Comparison of ENCODE assay signal across 16 cellular contexts in the genomic region with DNA sequence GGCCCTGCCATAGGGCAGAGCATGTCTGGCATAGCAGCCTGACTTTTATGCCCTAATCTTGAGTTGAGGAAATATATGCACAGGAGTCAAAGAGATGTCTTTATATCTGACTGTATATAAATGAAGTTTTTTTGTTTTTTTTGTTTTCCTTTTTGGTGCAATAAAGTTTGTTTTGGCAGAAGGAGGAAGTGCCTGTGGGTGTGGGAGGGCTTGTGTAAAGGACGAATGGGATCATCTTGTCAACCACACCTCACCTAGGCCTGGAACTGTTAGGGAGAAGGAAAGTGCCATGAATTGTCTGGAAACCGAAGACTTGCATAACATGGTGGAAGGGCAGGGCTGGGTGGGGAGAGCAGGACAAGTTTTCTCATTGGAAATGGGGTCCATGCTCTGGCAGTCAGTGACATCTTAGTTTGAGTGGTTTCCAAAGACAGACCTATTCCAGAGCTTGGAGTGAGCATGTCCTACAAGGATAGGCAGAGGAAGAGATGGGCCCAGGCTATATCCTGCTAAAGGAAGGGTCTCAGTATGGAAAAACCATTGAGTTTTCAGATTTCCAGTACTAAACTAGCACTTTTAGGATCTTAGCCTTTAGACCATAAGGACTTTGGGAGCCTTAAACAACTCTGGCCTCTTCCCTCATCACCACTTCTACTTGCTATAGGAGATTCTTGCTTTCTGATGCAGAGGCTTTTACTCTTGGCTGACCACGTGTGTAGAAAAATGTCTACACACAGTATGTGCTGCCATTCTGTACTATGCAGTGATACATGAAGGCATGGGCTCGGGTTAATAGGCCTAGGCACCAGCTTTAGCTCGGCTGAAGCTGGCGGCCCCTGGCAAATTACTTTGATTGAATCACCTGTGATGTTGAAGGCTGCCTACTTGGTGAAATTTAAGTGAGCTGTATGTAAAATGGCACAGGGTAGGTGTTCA. TPM values are rescaled to one million over a fixed set of nuclear protein-coding genes. Genes with fewer than 3 reads are reported as not detected.
DNase-seq lines count a peak whose midpoint lies in the region; ATAC-seq and TF ChIP-seq lines count a peak whose summit lies in the region.
"Had no signal": no experiment of that assay in that cellular context is flagged by ENCODE, and none has a peak within 500 bp of the region (broad histone marks: within the 10 kb centered on the region; RNA-seq: fewer than 3 reads in every experiment).

No MANE protein-coding gene starts in this region.

- H3K27ac Mint-ChIP-seq in activated T-cell treated with anti-CD3 and anti-CD28 coated beads, Interleukin-2, amount 50 U/mL, for 72 hours: peak overlapping the region; percentile 14
- peak overlapping the region; percentile 58 to 73 for H3K27ac Mint-ChIP-seq in T-cell
- peak overlapping the region; percentile 82 for H3K27ac Mint-ChIP-seq in stimulated activated effector memory CD8-positive, alpha-beta T cell treated with anti-CD3 and anti-CD28 coated beads, Interleukin-12 subunit alpha, Interleukin-12 subunit beta, amount 100 ng/mL, for 72 hours

- peak; percentile 27 for TF ChIP-seq POLR2A in erythroblast (IDR thresholded peaks at IDR 0.05; ENCODE audit: low read length)

- H3K9me3 Mint-ChIP-seq in activated T-cell treated with anti-CD3 and anti-CD28 coated beads, Interleukin-2, amount 50 U/mL, for 72 hours: no peaks in the 10 kb centered on the region
- H3K9me3 Mint-ChIP-seq in T-cell: no peaks in the 10 kb centered on the region
- H3K9me3 Mint-ChIP-seq in stimulated activated effector memory CD8-positive, alpha-beta T cell treated with anti-CD3 and anti-CD28 coated beads, Interleukin-12 subunit alpha, Interleukin-12 subunit beta, amount 100 ng/mL, for 72 hours: no peaks in the 10 kb centered on the region

- no peak overlapping the region for H3K4me3 Mint-ChIP-seq in activated T-cell treated with anti-CD3 and anti-CD28 coated beads, Interleukin-2, amount 50 U/mL, for 72 hours
- no peak overlapping the region for H3K4me3 Mint-ChIP-seq in T-cell
- no peak overlapping the region for H3K4me3 Mint-ChIP-seq in stimulated activated effector memory CD8-positive, alpha-beta T cell treated with anti-CD3 and anti-CD28 coated beads, Interleukin-12 subunit alpha, Interleukin-12 subunit beta, amount 100 ng/mL, for 72 hours

- no peak for DNase-seq in activated T-cell treated with anti-CD3 and anti-CD28 coated beads, Interleukin-2, amount 50 U/mL, for 72 hours
- no peak for DNase-seq in activated T-cell treated with anti-CD3 and anti-CD28 coated beads, Interleukin-2, amount 50 U/mL, for 48 hours
- DNase-seq in T-cell: no peak
- DNase-seq in erythroblast (lab: John Stamatoyannopoulos, UW): no peak
- no peak for DNase-seq in stimulated activated effector memory CD8-positive, alpha-beta T cell treated with anti-CD3 and anti-CD28 coated beads, Interleukin-12 subunit alpha, Interleukin-12 subunit beta, amount 100 ng/mL, for 72 hours (ENCODE audit: low spot score in 2 of 2)
- no peak for DNase-seq in ureter (ENCODE audit: low spot score)
- no peak for DNase-seq in NCI-H526 (lab: John Stamatoyannopoulos, UW)
- DNase-seq: activated CD4-positive, CD25-positive, alpha-beta regulatory T cell; activated effector memory CD4-positive, alpha-beta T cell treated with anti-CD3 and anti-CD28 coated beads, Interleukin-2, amount 50 U/mL, for 16 hours; cortex of kidney; DMS79; NCI-H345 had no signal

- POLR2A ChIA-PET in T-cell (lab: Charles Lee): no interaction called here

- ATAC-seq in activated T-cell treated with anti-CD3 and anti-CD28 coated beads, Interleukin-2, amount 50 U/mL, for 72 hours (replicated peaks in 1 of 2): no peak
- ATAC-seq in T-cell (replicated peaks in 1 of 4): no peak
- no peak for ATAC-seq in stimulated activated effector memory CD8-positive, alpha-beta T cell treated with anti-CD3 and anti-CD28 coated beads, Interleukin-12 subunit alpha, Interleukin-12 subunit beta, amount 100 ng/mL, for 72 hours
- no peak for ATAC-seq in GM21515 (IDR thresholded peaks at IDR 0.05; ENCODE audit: unreplicated experiment)

- H3K36me3 Mint-ChIP-seq in activated T-cell treated with anti-CD3 and anti-CD28 coated beads, Interleukin-2, amount 50 U/mL, for 72 hours (ENCODE audit: insufficient read depth in 2 of 2): peaks cover 9 to 37% of the 10 kb centered on the region in 2 donors
- peaks cover 44% of the 10 kb centered on the region for H3K36me3 Mint-ChIP-seq in T-cell
- peaks cover 100% of the 10 kb centered on the region for H3K36me3 Mint-ChIP-seq in stimulated activated effector memory CD8-positive, alpha-beta T cell treated with anti-CD3 and anti-CD28 coated beads, Interleukin-12 subunit alpha, Interleukin-12 subunit beta, amount 100 ng/mL, for 72 hours

- no peaks in the 10 kb centered on the region for H3K27me3 Mint-ChIP-seq in activated T-cell treated with anti-CD3 and anti-CD28 coated beads, Interleukin-2, amount 50 U/mL, for 72 hours (ENCODE audit: low read depth)
- H3K27me3 Mint-ChIP-seq in T-cell: no peaks in the 10 kb centered on the region

- CTCF ChIA-PET in T-cell (lab: Charles Lee): interaction anchor here in 1 of 2 donors (0.6 kb wide), 1 partner anchor 58 kb away, joined by 4 read pairs; no protein-coding TSS in a partner anchor

- H3K4me1 Mint-ChIP-seq in activated T-cell treated with anti-CD3 and anti-CD28 coated beads, Interleukin-2, amount 50 U/mL, for 72 hours (ENCODE audit: low read depth): peaks cover 19% of the 10 kb centered on the region
- H3K4me1 Mint-ChIP-seq in T-cell: peaks cover 0 to 5% (median 2%) of the 10 kb centered on the region in 3 donors
- H3K4me1 Mint-ChIP-seq in stimulated activated effector memory CD8-positive, alpha-beta T cell treated with anti-CD3 and anti-CD28 coated beads, Interleukin-12 subunit alpha, Interleukin-12 subunit beta, amount 100 ng/mL, for 72 hours: peaks cover 19% of the 10 kb centered on the region

RNA-seq across cellular contexts. Expression of a gene that starts 15.5 kb away (rescaled TPM):
- 10 to 100 TPM; 54.7 to 54.8 TPM for total RNA-seq in activated T-cell treated with anti-CD3 and anti-CD28 coated beads, Interleukin-2, amount 50 U/mL, for 72 hours
- total RNA-seq in T-cell (10 to 100 TPM; 55.6 to 71.7 (median 65.3) TPM), ureter (76.0 TPM)

RNA-seq across cellular contexts. Expression of a gene that starts 20.9 kb away (rescaled TPM):
- total RNA-seq in activated T-cell treated with anti-CD3 and anti-CD28 coated beads, Interleukin-2, amount 50 U/mL, for 72 hours: 100 to 1,000 TPM; 133 to 191 TPM
- total RNA-seq in T-cell: 10 to 100 TPM; 78.2 to 98.4 (median 91.6) TPM
- 81.9 TPM for total RNA-seq in ureter

RNA-seq across cellular contexts. Expression of a gene that starts 36.6 kb away (rescaled TPM):
- 10 to 100 TPM; 45.9 to 52.9 TPM for total RNA-seq in activated T-cell treated with anti-CD3 and anti-CD28 coated beads, Interleukin-2, amount 50 U/mL, for 72 hours
- total RNA-seq in T-cell (10 to 100 TPM; 29.3 to 45.9 (median 35.2) TPM), ureter (109 TPM)

RNA-seq across cellular contexts. Expression of a gene that starts 39.3 kb away (rescaled TPM):
- total RNA-seq in activated T-cell treated with anti-CD3 and anti-CD28 coated beads, Interleukin-2, amount 50 U/mL, for 72 hours: not detected
- total RNA-seq in T-cell (not detected), ureter (not detected)
- total RNA-seq: liver, M059J, RPMI7951 had no signal

Comparison
In these comparisons a context has a peak if more than half of its experiments do, and no peak if none do; other contexts are left out.
1. H3K27ac Mint-ChIP-seq: peak in every context shown above with its lines; median percentile 82 in stimulated activated effector memory CD8-positive, alpha-beta T cell treated with anti-CD3 and anti-CD28 coated beads, Interleukin-12 subunit alpha, Interleukin-12 subunit beta, amount 100 ng/mL, for 72 hours; 66 in T-cell; 14 in activated T-cell treated with anti-CD3 and anti-CD28 coated beads, Interleukin-2, amount 50 U/mL, for 72 hours.